In the genomic region with DNA sequence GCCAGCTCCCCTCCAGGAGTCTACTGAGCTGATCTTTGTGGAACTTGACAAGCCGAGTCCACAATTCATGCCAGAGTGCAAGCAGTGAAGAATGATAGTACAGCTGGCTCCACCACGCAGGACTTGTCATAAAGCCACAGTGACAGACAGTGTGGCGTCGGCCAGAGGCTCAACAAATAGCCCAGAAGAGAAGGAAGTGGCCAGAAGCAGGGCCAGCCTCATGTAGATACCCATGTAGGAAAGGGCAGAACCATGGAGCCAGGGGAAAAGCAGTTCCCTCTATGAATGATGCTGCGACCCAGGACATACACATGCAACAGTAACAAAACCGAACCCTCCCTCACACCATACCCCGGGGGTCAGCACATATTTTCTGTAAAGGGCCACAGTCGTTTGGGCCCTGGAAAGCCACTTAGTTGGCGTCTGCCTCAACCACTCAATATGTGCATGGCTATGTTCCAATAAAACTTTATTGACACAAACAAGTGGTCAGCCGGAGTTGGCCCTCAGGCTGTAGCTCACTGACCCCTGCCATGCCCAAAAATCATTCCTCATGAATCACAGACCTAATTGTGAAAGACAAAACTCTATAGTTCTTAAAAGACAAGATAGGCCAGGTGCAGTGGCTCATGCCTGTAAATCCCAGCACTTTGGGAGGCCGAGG, we compare ENCODE assay signal across 1 cellular context.
A peak's percentile ranks its signal among the peaks of the same experiment; 100 is the strongest.
TF ChIP-seq lines count a peak whose summit lies in the region.

No MANE protein-coding gene starts in this region.

TF ChIP-seq in GM12878, 131 proteins besides CTCF, POLR2A, EP300 and RAD21 (continued from another document):
- TF ChIP-seq, protein P1, sequence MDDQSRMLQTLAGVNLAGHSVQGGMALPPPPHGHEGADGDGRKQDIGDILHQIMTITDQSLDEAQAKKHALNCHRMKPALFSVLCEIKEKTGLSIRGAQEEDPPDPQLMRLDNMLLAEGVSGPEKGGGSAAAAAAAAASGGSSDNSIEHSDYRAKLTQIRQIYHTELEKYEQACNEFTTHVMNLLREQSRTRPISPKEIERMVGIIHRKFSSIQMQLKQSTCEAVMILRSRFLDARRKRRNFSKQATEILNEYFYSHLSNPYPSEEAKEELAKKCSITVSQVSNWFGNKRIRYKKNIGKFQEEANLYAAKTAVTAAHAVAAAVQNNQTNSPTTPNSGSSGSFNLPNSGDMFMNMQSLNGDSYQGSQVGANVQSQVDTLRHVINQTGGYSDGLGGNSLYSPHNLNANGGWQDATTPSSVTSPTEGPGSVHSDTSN (IDR thresholded peaks at IDR 0.05; ENCODE audit: insufficient replicate concordance, low read depth, low read length), result no peak
- no peak for TF ChIP-seq IRF4 (IDR thresholded peaks at IDR 0.05; ENCODE audit: low read depth, low read length)
- no peak for TF ChIP-seq NR2C1 (IDR thresholded peaks at IDR 0.05)
- TF ChIP-seq, protein P2, sequence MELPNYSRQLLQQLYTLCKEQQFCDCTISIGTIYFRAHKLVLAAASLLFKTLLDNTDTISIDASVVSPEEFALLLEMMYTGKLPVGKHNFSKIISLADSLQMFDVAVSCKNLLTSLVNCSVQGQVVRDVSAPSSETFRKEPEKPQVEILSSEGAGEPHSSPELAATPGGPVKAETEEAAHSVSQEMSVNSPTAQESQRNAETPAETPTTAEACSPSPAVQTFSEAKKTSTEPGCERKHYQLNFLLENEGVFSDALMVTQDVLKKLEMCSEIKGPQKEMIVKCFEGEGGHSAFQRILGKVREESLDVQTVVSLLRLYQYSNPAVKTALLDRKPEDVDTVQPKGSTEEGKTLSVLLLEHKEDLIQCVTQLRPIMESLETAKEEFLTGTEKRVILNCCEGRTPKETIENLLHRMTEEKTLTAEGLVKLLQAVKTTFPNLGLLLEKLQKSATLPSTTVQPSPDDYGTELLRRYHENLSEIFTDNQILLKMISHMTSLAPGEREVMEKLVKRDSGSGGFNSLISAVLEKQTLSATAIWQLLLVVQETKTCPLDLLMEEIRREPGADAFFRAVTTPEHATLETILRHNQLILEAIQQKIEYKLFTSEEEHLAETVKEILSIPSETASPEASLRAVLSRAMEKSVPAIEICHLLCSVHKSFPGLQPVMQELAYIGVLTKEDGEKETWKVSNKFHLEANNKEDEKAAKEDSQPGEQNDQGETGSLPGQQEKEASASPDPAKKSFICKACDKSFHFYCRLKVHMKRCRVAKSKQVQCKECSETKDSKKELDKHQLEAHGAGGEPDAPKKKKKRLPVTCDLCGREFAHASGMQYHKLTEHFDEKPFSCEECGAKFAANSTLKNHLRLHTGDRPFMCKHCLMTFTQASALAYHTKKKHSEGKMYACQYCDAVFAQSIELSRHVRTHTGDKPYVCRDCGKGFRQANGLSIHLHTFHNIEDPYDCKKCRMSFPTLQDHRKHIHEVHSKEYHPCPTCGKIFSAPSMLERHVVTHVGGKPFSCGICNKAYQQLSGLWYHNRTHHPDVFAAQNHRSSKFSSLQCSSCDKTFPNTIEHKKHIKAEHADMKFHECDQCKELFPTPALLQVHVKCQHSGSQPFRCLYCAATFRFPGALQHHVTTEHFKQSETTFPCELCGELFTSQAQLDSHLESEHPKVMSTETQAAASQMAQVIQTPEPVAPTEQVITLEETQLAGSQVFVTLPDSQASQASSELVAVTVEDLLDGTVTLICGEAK (IDR thresholded peaks at IDR 0.05; ENCODE audit: borderline replicate concordance), result peak; percentile 65; the same call in 1 of the 2 replicates
- TF ChIP-seq, protein P3, sequence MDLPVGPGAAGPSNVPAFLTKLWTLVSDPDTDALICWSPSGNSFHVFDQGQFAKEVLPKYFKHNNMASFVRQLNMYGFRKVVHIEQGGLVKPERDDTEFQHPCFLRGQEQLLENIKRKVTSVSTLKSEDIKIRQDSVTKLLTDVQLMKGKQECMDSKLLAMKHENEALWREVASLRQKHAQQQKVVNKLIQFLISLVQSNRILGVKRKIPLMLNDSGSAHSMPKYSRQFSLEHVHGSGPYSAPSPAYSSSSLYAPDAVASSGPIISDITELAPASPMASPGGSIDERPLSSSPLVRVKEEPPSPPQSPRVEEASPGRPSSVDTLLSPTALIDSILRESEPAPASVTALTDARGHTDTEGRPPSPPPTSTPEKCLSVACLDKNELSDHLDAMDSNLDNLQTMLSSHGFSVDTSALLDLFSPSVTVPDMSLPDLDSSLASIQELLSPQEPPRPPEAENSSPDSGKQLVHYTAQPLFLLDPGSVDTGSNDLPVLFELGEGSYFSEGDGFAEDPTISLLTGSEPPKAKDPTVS (IDR thresholded peaks at IDR 0.05; ENCODE audit: low read depth, low read length), result no peak
